18 cellular contexts compared by ENCODE assay signal in the genomic region with DNA sequence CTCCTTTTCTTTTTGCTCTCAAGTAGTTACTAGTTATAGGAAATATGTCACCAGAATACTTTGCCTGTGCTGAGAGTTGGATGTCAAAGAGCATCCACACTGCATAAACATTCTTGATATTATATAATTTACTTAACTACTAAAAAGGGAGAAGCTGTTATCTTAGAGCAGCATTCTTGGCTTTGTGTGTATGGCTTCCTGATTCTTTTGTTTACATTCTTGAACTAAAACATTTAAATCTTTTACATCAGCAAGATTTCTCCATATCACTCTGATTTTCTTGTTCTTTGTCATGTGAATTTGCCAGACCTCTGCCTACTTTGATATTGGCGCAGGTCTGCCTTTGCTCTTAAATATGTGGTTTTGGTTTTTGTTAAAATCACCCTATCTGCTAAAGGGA. TPM values are rescaled to one million over a fixed set of nuclear protein-coding genes. Genes with fewer than 3 reads are reported as not detected.
DNase-seq lines count a peak whose midpoint lies in the region; ATAC-seq and TF ChIP-seq lines count a peak whose summit lies in the region.
"Had no signal": no experiment of that assay in that cellular context is flagged by ENCODE, and none has a peak within 500 bp of the region (broad histone marks: within the 10 kb centered on the region; RNA-seq: fewer than 3 reads in every experiment).

No MANE protein-coding gene starts in this region.

- no TSS peak for BruUV-seq in Caco-2 (replicated peaks; lab: Mats Ljungman, UMichigan)
- no TSS peak for BruUV-seq in PC-9 (replicated peaks; lab: Mats Ljungman, UMichigan)

- H3K4me1 Mint-ChIP-seq in Caco-2 (ENCODE audit: low read depth, unreplicated experiment), result peaks cover 27% of the 10 kb centered on the region
- peaks cover 0 to 22% (median 6%) of the 10 kb centered on the region in 7 donors for H3K4me1 Mint-ChIP-seq in naive thymus-derived CD4-positive, alpha-beta T cell
- H3K4me1 Mint-ChIP-seq: neural crest cell had no signal

- no peaks in the 10 kb centered on the region for H3K9me2 ChIP-seq in PC-9 (ENCODE audit: insufficient read depth)

- 0 out of 2 replicates have a peak overlapping the region, but pooled peaks have one; percentile 3 for H3K27ac ChIP-seq in PC-9
- H3K27ac ChIP-seq in naive thymus-derived CD4-positive, alpha-beta T cell (ENCODE audit: low read depth, low read length), result no peak overlapping the region
- H3K27ac ChIP-seq: gastrocnemius medialis had no signal

- H3K27me3 Mint-ChIP-seq in Caco-2 (ENCODE audit: insufficient read depth, unreplicated experiment), result no peaks in the 10 kb centered on the region
- H3K27me3 Mint-ChIP-seq in naive thymus-derived CD4-positive, alpha-beta T cell, result no peaks in the 10 kb centered on the region
- H3K27me3 Mint-ChIP-seq: activated CD4-positive, alpha-beta T cell treated with anti-CD3 and anti-CD28 coated beads, Interleukin-2, amount 10 ng/mL, durations not matched to agents 7 days and 5 days; activated naive CD4-positive, alpha-beta T cell treated with anti-CD3 and anti-CD28 coated beads, Interleukin-2, amount 50 U/mL, for 24 hours had no signal

- H3K9me3 ChIP-seq in Caco-2 (no peaks in the 10 kb centered on the region), PC-9 (ENCODE audit: insufficient read depth, low read depth) (no peaks in the 10 kb centered on the region; the same call in 1 of the 2 replicates), mucosa of descending colon (no peaks in the 10 kb centered on the region)
- no peaks in the 10 kb centered on the region for H3K9me3 ChIP-seq in naive thymus-derived CD4-positive, alpha-beta T cell (ENCODE audit: control insufficient read depth in 2 of 3, low read length in 3 of 3)
- H3K9me3 ChIP-seq: gastrocnemius medialis had no signal

- H3K4me1 ChIP-seq in Caco-2 (peaks cover 31% of the 10 kb centered on the region), PC-9 (replicated peaks; ENCODE audit: insufficient read depth) (peaks cover 11% of the 10 kb centered on the region), mucosa of descending colon (ENCODE audit: low read depth) (no peaks in the 10 kb centered on the region)
- H3K4me1 ChIP-seq in naive thymus-derived CD4-positive, alpha-beta T cell (ENCODE audit: control insufficient read depth in 2 of 2, insufficient read depth in 2 of 2, low read length in 2 of 2), result no peaks in the 10 kb centered on the region
- H3K4me1 ChIP-seq: gastrocnemius medialis had no signal

- H3K36me3 Mint-ChIP-seq in Caco-2 (ENCODE audit: insufficient read depth, unreplicated experiment), result peaks cover 34% of the 10 kb centered on the region
- H3K36me3 Mint-ChIP-seq in naive thymus-derived CD4-positive, alpha-beta T cell, result peaks cover 7 to 47% (median 15%) of the 10 kb centered on the region in 5 donors

- POLR2A ChIA-PET in Caco-2 (lab: Charles Lee) (no interaction called here), PC-9 (lab: Charles Lee; ENCODE audit: unreplicated experiment) (no interaction called here)
- POLR2A ChIA-PET in naive thymus-derived CD4-positive, alpha-beta T cell (lab: Charles Lee), result no interaction called here

- H2AFZ ChIP-seq in PC-9, result no peak overlapping the region

- H3K27ac Mint-ChIP-seq in Caco-2 (ENCODE audit: unreplicated experiment), result peak overlapping the region; percentile 53
- peak overlapping the region in 5 of 9 donors; percentile 10 to 65 (median 41) for H3K27ac Mint-ChIP-seq in naive thymus-derived CD4-positive, alpha-beta T cell
- H3K27ac Mint-ChIP-seq: activated CD4-positive, alpha-beta T cell treated with anti-CD3 and anti-CD28 coated beads, Interleukin-2, amount 10 ng/mL, durations not matched to agents 7 days and 5 days; activated naive CD4-positive, alpha-beta T cell treated with anti-CD3 and anti-CD28 coated beads, Interleukin-2, amount 50 U/mL, for 24 hours had no signal

- CTCF ChIA-PET in Caco-2 (lab: Charles Lee), result interaction anchor here (1.1 kb wide), 1 partner anchor 138 kb away, joined by 4 read pairs; no protein-coding TSS in a partner anchor
- CTCF ChIA-PET in PC-9 (lab: Charles Lee), result no interaction called here
- CTCF ChIA-PET in naive thymus-derived CD4-positive, alpha-beta T cell (lab: Charles Lee), result interaction anchor here (0.6 to 1.6 kb wide), 4 partner anchors 16 to 160 kb away, joined by 3 to 4 read pairs (median 4); no protein-coding TSS in a partner anchor

- intact Hi-C loops in Caco-2 (cut with micrococcal nuclease; ENCODE audit: unreplicated experiment), result loop anchor here (1.0 kb wide), 1 partner anchor 131 kb away; no protein-coding TSS in a partner anchor
- intact Hi-C loops in PC-9 (cut with micrococcal nuclease; ENCODE audit: unreplicated experiment), result no loop called here
- intact Hi-C loops in naive thymus-derived CD4-positive, alpha-beta T cell (cut with micrococcal nuclease), result loop anchor here in 1 of 2 donors (2.0 to 5.0 kb wide), 2 partner anchors 39 to 131 kb away; no protein-coding TSS in a partner anchor
- intact Hi-C loops in mucosa of descending colon (cut with DNase I, micrococcal nuclease), result no loop called here

- no peaks in the 10 kb centered on the region for H3K27me3 ChIP-seq in Caco-2 (replicated peaks; ENCODE audit: control insufficient read depth, insufficient read depth, low read length)
- no peaks in the 10 kb centered on the region for H3K27me3 ChIP-seq in PC-9 (ENCODE audit: insufficient read depth, low read depth)
- H3K27me3 ChIP-seq in naive thymus-derived CD4-positive, alpha-beta T cell (ENCODE audit: control insufficient read depth in 2 of 2, insufficient read depth in 2 of 2, low read length in 2 of 2), result no peaks in the 10 kb centered on the region
- H3K27me3 ChIP-seq: gastrocnemius medialis had no signal

- TF ChIP-seq CTCF in Caco-2 (IDR thresholded peaks at IDR 0.05; ENCODE audit: insufficient read depth in 1 of 2, low read depth in 1 of 2, low read length in 1 of 2, severe bottlenecking in 1 of 2, unreplicated experiment in 1 of 2), result no peak
- no peak for TF ChIP-seq CTCF in PC-9 (conservative IDR thresholded peaks at IDR 0.05)
- no peak for TF ChIP-seq CTCF in mucosa of descending colon (IDR thresholded peaks at IDR 0.05)

- no peaks in the 10 kb centered on the region for H3K9me3 Mint-ChIP-seq in Caco-2 (ENCODE audit: unreplicated experiment)
- no peaks in the 10 kb centered on the region for H3K9me3 Mint-ChIP-seq in naive thymus-derived CD4-positive, alpha-beta T cell
- H3K9me3 Mint-ChIP-seq: activated CD4-positive, alpha-beta T cell treated with anti-CD3 and anti-CD28 coated beads, Interleukin-2, amount 10 ng/mL, durations not matched to agents 7 days and 5 days; activated naive CD4-positive, alpha-beta T cell treated with anti-CD3 and anti-CD28 coated beads, Interleukin-2, amount 50 U/mL, for 24 hours; neural crest cell had no signal

- no peaks in the 10 kb centered on the region for H3K79me2 ChIP-seq in PC-9 (ENCODE audit: low read depth)

- no peak for ATAC-seq in naive thymus-derived CD4-positive, alpha-beta T cell
- no peak for ATAC-seq in mucosa of descending colon
- ATAC-seq: gastrocnemius medialis had no signal

- no peaks in the 10 kb centered on the region for H4K20me1 ChIP-seq in PC-9 (ENCODE audit: insufficient read depth)

- no peak overlapping the region for H3K4me2 ChIP-seq in PC-9

- peaks cover 8% of the 10 kb centered on the region for H3F3A ChIP-seq in PC-9 (ENCODE audit: insufficient read depth, low read depth)

- no peak for DNase-seq in Caco-2
- no peak for DNase-seq in PC-9
- DNase-seq in dermis blood vessel endothelial cell, result peak; percentile 43
- DNase-seq in naive thymus-derived CD4-positive, alpha-beta T cell, result no peak
- DNase-seq in NCI-H2227 treated with DMSO at 0.1 percent for 48 hours (lab: John Stamatoyannopoulos, UW), result no peak
- no peak for DNase-seq in mucosa of descending colon
- DNase-seq in stimulated activated CD4-positive, alpha-beta T cell treated with anti-CD3 and anti-CD28 coated beads, Interleukin-4, amount 100 ng/mL, for 24 hours, result no peak
- DNase-seq in stimulated activated CD4-positive, alpha-beta T cell treated with anti-CD3 and anti-CD28 coated beads, Interleukin-1b, Interleukin-23, amount 100 ng/mL, for 48 hours, result no peak
- DNase-seq: activated CD4-positive, alpha-beta T cell treated with anti-CD3 and anti-CD28 coated beads, Interleukin-2, amount 10 ng/mL, durations not matched to agents 7 days and 5 days; activated T-cell treated with anti-CD3 and anti-CD28 coated beads for 4 hours; caudate nucleus; effector CD8-positive, alpha-beta T cell; gastrocnemius medialis; NCI-H146; retina; SHP77 had no signal

- H3K36me3 ChIP-seq in Caco-2 (ENCODE audit: control insufficient read depth, insufficient read depth, low read length) (no peaks in the 10 kb centered on the region), PC-9 (ENCODE audit: low read depth) (peaks cover 30% of the 10 kb centered on the region), mucosa of descending colon (ENCODE audit: low read depth) (no peaks in the 10 kb centered on the region)
- H3K36me3 ChIP-seq in naive thymus-derived CD4-positive, alpha-beta T cell (ENCODE audit: control insufficient read depth in 2 of 3, insufficient read depth in 3 of 3, low read length in 3 of 3), result peaks cover 0 to 17% (median 11%) of the 10 kb centered on the region in 3 experiments

- H3K4me3 ChIP-seq in Caco-2 (ENCODE audit: low read depth, low read length), result no peak overlapping the region
- H3K4me3 ChIP-seq in PC-9, result no peak overlapping the region
- no peak overlapping the region for H3K4me3 ChIP-seq in naive thymus-derived CD4-positive, alpha-beta T cell (ENCODE audit: low read length)
- H3K4me3 ChIP-seq in mucosa of descending colon, result no peak overlapping the region
- H3K4me3 ChIP-seq: gastrocnemius medialis had no signal

- no peak overlapping the region for H3K4me3 Mint-ChIP-seq in Caco-2 (ENCODE audit: unreplicated experiment)
- H3K4me3 Mint-ChIP-seq in naive thymus-derived CD4-positive, alpha-beta T cell, result no peak overlapping the region
- H3K4me3 Mint-ChIP-seq: activated CD4-positive, alpha-beta T cell treated with anti-CD3 and anti-CD28 coated beads, Interleukin-2, amount 10 ng/mL, durations not matched to agents 7 days and 5 days; activated naive CD4-positive, alpha-beta T cell treated with anti-CD3 and anti-CD28 coated beads, Interleukin-2, amount 50 U/mL, for 24 hours; neural crest cell had no signal

RNA-seq across cellular contexts. Expression of a gene that starts 48.8 kb away (rescaled TPM):
- 48.4 and 50.3 TPM in 2 replicates for total RNA-seq in Caco-2 (2022)
- total RNA-seq in PC-9 (2021), result 31.2 and 34.0 TPM in 2 replicates
- 30.8 and 32.7 TPM in 2 replicates for total RNA-seq in dermis blood vessel endothelial cell
- 10 to 100 TPM; 52.0 to 95.0 (median 77.0) TPM for total RNA-seq in naive thymus-derived CD4-positive, alpha-beta T cell
- polyA plus RNA-seq in naive thymus-derived CD4-positive, alpha-beta T cell, result 10 to 100 TPM; 13.6 to 15.3 TPM
- 10 to 100 TPM; 24.6 to 29.0 (median 24.6) TPM for total RNA-seq in mucosa of descending colon
